Comparison of ENCODE assay signal across 10 cellular contexts in genomic region chr12:68259318-68259940, GRCh38.
A peak's percentile ranks its signal among the peaks of the same experiment; 100 is the strongest.
DNase-seq lines count a peak whose midpoint lies in the region; ATAC-seq lines count a peak whose summit lies in the region.
"Had no signal": no experiment of that assay in that cellular context is flagged by ENCODE, and none has a peak within 500 bp of the region (broad histone marks: within the 10 kb centered on the region; RNA-seq: fewer than 3 reads in every experiment).

No MANE protein-coding gene starts in this region.

- ATAC-seq in GM21390 (IDR thresholded peaks at IDR 0.05; ENCODE audit: unreplicated experiment) (no peak), GM19351 (IDR thresholded peaks at IDR 0.05; ENCODE audit: unreplicated experiment) (no peak), HG02870 (IDR thresholded peaks at IDR 0.05; ENCODE audit: unreplicated experiment) (no peak)
- ATAC-seq: left ventricle myocardium superior had no signal

- peak; percentile 31 for DNase-seq in GM03348 (ENCODE audit: low spot score)
- peak; percentile 13 for DNase-seq in HK-2 (ENCODE audit: unreplicated experiment)
- DNase-seq in activated gamma-delta T cell treated with anti-CD3 and anti-CD28 coated beads, Interleukin-2, amount 50 U/mL, for 16 hours (ENCODE audit: low read depth): peak; percentile 5
- DNase-seq in iris pigment epithelial cell (ENCODE audit: low read depth): peak; percentile 93
- no peak for DNase-seq in NCI-H2196 treated with DMSO at 0.1 percent for 48 hours (lab: John Stamatoyannopoulos, UW; ENCODE audit: unreplicated experiment)
- DNase-seq: left ventricle myocardium superior, substantia nigra had no signal
